In the genomic region with DNA sequence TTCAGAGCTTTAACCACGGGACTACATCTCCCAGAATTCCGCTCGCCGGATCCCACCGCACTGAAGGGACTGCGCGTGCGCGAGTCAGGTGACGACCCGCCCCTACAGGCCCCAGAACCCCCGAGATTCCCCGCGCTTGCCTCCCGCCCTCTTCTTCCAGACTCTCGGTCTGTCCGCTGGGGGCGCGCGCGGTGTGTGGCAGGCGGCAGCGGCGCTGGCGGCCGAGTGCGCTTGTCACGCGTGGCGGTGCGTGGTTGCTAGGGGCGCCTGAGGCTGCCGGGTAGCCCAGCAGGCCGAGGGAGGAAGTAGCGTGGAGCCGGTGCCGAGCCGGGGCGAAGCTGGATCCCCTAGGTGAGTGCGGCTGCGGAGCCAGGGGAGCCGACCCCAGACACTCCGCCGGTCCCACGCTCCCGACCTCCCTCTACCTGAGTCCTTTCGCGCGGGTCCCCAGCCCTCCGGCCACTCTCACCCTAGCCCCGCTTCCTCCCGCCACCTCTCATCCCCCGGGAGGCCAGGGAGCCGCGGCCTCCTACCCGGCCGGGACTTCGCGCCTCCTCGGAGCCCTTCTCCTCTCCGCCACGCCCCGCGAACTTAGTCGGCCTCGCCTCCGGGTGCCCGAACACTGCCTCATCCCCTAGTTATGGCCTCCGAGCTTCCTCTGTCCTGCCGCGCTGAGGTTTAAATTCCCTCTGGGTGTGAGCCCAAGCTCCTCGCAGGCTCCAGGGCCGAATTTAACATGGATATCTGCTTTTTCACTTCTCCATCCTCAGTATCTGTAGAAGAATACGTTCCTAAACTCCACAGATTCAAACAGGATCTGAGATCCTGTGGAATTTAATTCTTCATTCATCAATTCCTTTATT, we compare ENCODE assay signal across 8 cellular contexts. TPM values are rescaled to one million over a fixed set of nuclear protein-coding genes. Genes with fewer than 3 reads are reported as not detected.
DNase-seq lines count a peak whose midpoint lies in the region; FAIRE-seq and TF ChIP-seq lines count a peak whose summit lies in the region.

A gene with protein sequence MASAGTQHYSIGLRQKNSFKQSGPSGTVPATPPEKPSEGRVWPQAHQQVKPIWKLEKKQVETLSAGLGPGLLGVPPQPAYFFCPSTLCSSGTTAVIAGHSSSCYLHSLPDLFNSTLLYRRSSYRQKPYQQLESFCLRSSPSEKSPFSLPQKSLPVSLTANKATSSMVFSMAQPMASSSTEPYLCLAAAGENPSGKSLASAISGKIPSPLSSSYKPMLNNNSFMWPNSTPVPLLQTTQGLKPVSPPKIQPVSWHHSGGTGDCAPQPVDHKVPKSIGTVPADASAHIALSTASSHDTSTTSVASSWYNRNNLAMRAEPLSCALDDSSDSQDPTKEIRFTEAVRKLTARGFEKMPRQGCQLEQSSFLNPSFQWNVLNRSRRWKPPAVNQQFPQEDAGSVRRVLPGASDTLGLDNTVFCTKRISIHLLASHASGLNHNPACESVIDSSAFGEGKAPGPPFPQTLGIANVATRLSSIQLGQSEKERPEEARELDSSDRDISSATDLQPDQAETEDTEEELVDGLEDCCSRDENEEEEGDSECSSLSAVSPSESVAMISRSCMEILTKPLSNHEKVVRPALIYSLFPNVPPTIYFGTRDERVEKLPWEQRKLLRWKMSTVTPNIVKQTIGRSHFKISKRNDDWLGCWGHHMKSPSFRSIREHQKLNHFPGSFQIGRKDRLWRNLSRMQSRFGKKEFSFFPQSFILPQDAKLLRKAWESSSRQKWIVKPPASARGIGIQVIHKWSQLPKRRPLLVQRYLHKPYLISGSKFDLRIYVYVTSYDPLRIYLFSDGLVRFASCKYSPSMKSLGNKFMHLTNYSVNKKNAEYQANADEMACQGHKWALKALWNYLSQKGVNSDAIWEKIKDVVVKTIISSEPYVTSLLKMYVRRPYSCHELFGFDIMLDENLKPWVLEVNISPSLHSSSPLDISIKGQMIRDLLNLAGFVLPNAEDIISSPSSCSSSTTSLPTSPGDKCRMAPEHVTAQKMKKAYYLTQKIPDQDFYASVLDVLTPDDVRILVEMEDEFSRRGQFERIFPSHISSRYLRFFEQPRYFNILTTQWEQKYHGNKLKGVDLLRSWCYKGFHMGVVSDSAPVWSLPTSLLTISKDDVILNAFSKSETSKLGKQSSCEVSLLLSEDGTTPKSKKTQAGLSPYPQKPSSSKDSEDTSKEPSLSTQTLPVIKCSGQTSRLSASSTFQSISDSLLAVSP (plus strand): TSS at position 149 of the 863 bp plus-strand sequence. CDS start 26,842 bp downstream, outside the sequence.

- H3K4me1 ChIP-seq in HAP-1: peaks cover 8% of the 10 kb centered on the region
- peaks cover 10 to 38% (median 20%) of the 10 kb centered on the region in 4 donors for H3K4me1 ChIP-seq in stomach

- no peaks in the 10 kb centered on the region for H3K9me2 ChIP-seq in neural cell (ENCODE audit: insufficient read depth, low read length)

- in situ Hi-C loops in HAP-1 (cut with MboI; ENCODE audit: low sequenced_read_pairs): no loop called here

- TF ChIP-seq POLR2A in stomach (IDR thresholded peaks at IDR 0.05): peak in 1 of 4 donors; percentile 19

- TF ChIP-seq CTCF in neural cell (IDR thresholded peaks at IDR 0.05; ENCODE audit: poor library complexity, severe bottlenecking): peak; percentile 98
- peak in 5 of 7 experiments; percentile 76 to 93 (median 88) for TF ChIP-seq CTCF in stomach (IDR thresholded peaks at IDR 0.05)

- H3K36me3 ChIP-seq in HAP-1 (replicated peaks) (peaks cover 14% of the 10 kb centered on the region), MG63 (peaks cover 13% of the 10 kb centered on the region), neural cell (ENCODE audit: insufficient read depth, low read length) (no peaks in the 10 kb centered on the region), stomach (peaks cover 0 to 6% (median 3%) of the 10 kb centered on the region in 4 donors)

- no peaks in the 10 kb centered on the region for H4K20me1 ChIP-seq in neural cell (ENCODE audit: insufficient read depth)

- no peaks in the 10 kb centered on the region for H3K27me3 ChIP-seq in HAP-1 (ENCODE audit: low read depth)
- no peaks in the 10 kb centered on the region for H3K27me3 ChIP-seq in MG63
- no peaks in the 10 kb centered on the region for H3K27me3 ChIP-seq in neural cell (ENCODE audit: insufficient read depth, low read depth, low read length)
- no peaks in the 10 kb centered on the region for H3K27me3 ChIP-seq in stomach

- peak; percentile 93 for FAIRE-seq in G401.6 (lab: Jason Lieb, UNC)

- intact Hi-C loops in stomach (cut with DNase I; ENCODE audit: low total_unique reads): no loop called here

- WGBS in stomach, 5 donors: 0 to 1% (median 0%) methylated on average over 42 to 74 of the region's 74 CpGs

- H2AFZ ChIP-seq in neural cell (ENCODE audit: low read depth, low read length): peak within 1 kb of the TSS; percentile 65

- DNase-seq in HAP-1 (ENCODE audit: low spot score in 2 of 2) (peak; percentile 94 to 98), MG63 (peak; percentile 97), SHP77 treated with DMSO at 0.1 percent for 48 hours (lab: John Stamatoyannopoulos, UW) (peak; percentile 86), fibroblast of the conjunctiva (ENCODE audit: low read depth) (peak; percentile 93), stomach (peak; percentile 99)
- peak; percentile 99 for DNase-seq in activated effector memory CD4-positive, alpha-beta T cell treated with anti-CD3 and anti-CD28 coated beads, Interleukin-2, amount 50 U/mL, for 16 hours

- H3K27ac ChIP-seq in neural cell (ENCODE audit: low read length) (peak within 1 kb of the TSS; percentile 33), stomach (peak within 1 kb of the TSS; percentile 91 to 97 (median 95))

- TF ChIP-seq EP300 in neural cell (conservative IDR thresholded peaks at IDR 0.05; ENCODE audit: poor library complexity, severe bottlenecking): peak; percentile 58
- no peak for TF ChIP-seq EP300 in stomach (IDR thresholded peaks at IDR 0.05)

- peak within 1 kb of the TSS; percentile 71 for H3K9ac ChIP-seq in neural cell (ENCODE audit: low read length)

- H3K79me2 ChIP-seq in neural cell (replicated peaks; ENCODE audit: insufficient read depth, low read length): peaks cover 20% of the 10 kb centered on the region

- H3K4me3 ChIP-seq in HAP-1: peak within 1 kb of the TSS; percentile 88
- H3K4me3 ChIP-seq in MG63: peak within 1 kb of the TSS; percentile 82
- H3K4me3 ChIP-seq in neural cell (ENCODE audit: low read length): peak within 1 kb of the TSS; percentile 90
- peak within 1 kb of the TSS; percentile 80 to 97 (median 85) for H3K4me3 ChIP-seq in stomach

- TF ChIP-seq RAD21 in neural cell (conservative IDR thresholded peaks at IDR 0.05): peak; percentile 73

- peak within 1 kb of the TSS; percentile 84 for H3K4me2 ChIP-seq in neural cell (ENCODE audit: low read length)

- no peaks in the 10 kb centered on the region for H3F3A ChIP-seq in neural cell (ENCODE audit: insufficient read depth, low read length, poor library complexity, severe bottlenecking)

- H3K9me3 ChIP-seq in HAP-1: no peaks in the 10 kb centered on the region
- no peaks in the 10 kb centered on the region for H3K9me3 ChIP-seq in MG63
- no peaks in the 10 kb centered on the region for H3K9me3 ChIP-seq in neural cell (ENCODE audit: low read length)
- H3K9me3 ChIP-seq in stomach: no peaks in the 10 kb centered on the region

TF ChIP-seq in neural cell, 6 proteins besides CTCF, POLR2A, EP300 and RAD21:
- TF ChIP-seq, protein P1, sequence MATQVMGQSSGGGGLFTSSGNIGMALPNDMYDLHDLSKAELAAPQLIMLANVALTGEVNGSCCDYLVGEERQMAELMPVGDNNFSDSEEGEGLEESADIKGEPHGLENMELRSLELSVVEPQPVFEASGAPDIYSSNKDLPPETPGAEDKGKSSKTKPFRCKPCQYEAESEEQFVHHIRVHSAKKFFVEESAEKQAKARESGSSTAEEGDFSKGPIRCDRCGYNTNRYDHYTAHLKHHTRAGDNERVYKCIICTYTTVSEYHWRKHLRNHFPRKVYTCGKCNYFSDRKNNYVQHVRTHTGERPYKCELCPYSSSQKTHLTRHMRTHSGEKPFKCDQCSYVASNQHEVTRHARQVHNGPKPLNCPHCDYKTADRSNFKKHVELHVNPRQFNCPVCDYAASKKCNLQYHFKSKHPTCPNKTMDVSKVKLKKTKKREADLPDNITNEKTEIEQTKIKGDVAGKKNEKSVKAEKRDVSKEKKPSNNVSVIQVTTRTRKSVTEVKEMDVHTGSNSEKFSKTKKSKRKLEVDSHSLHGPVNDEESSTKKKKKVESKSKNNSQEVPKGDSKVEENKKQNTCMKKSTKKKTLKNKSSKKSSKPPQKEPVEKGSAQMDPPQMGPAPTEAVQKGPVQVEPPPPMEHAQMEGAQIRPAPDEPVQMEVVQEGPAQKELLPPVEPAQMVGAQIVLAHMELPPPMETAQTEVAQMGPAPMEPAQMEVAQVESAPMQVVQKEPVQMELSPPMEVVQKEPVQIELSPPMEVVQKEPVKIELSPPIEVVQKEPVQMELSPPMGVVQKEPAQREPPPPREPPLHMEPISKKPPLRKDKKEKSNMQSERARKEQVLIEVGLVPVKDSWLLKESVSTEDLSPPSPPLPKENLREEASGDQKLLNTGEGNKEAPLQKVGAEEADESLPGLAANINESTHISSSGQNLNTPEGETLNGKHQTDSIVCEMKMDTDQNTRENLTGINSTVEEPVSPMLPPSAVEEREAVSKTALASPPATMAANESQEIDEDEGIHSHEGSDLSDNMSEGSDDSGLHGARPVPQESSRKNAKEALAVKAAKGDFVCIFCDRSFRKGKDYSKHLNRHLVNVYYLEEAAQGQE (IDR thresholded peaks at IDR 0.05; ENCODE audit: borderline replicate concordance): no peak
- TF ChIP-seq TAF1 (IDR thresholded peaks at IDR 0.05; ENCODE audit: low read depth) (no peak), EZH2 (IDR thresholded peaks at IDR 0.05; ENCODE audit: borderline replicate concordance, insufficient read depth, low read length, poor library complexity, severe bottlenecking) (no peak), POLR2AphosphoS5 (IDR thresholded peaks at IDR 0.05) (peak; percentile 76), SMC3 (conservative IDR thresholded peaks at IDR 0.05; ENCODE audit: poor library complexity) (peak; percentile 62), MXI1 (conservative IDR thresholded peaks at IDR 0.05; ENCODE audit: poor library complexity, severe bottlenecking) (peak; percentile 97)

RNA-seq across cellular contexts. Expression of the gene that starts here (rescaled TPM):
- total RNA-seq in MG63 (2014; rRNA removed; shearing (Covaris generic); ENCODE audit: low replicate concordance): 0.69 and 4.5 TPM in 2 replicates
- polyA plus RNA-seq in neural cell (5.3 and 12.7 TPM in 2 replicates), stomach (10 to 100 TPM in 2 of 3 donors, 1 to 10 TPM in 1; 9.2 to 11.6 (median 10.1) TPM)
- 15.3 and 15.4 TPM in 2 replicates for polyA minus RNA-seq in neural cell
- total RNA-seq in stomach: 100 to 1,000 TPM in 2 of 5 donors, 10 to 100 TPM in 2, 1 to 10 TPM in 1; 8.8 to 139 (median 32.9) TPM

Comparison
In these comparisons a context has a peak if more than half of its experiments do, and no peak if none do; other contexts are left out.
1. Peak in every context shown above with its lines: DNase-seq, H3K4me3 ChIP-seq and H3K27ac ChIP-seq.